9 cellular contexts compared by ENCODE assay signal in genomic region chr2:208256192-208256782, GRCh38. TPM values are rescaled to one million over a fixed set of nuclear protein-coding genes. Genes with fewer than 3 reads are reported as not detected.
DNase-seq lines count a peak whose midpoint lies in the region; ATAC-seq, FAIRE-seq and TF ChIP-seq lines count a peak whose summit lies in the region.
"Had no signal": no experiment of that assay in that cellular context is flagged by ENCODE, and none has a peak within 500 bp of the region (broad histone marks: within the 10 kb centered on the region; RNA-seq: fewer than 3 reads in every experiment).

No MANE protein-coding gene starts in this region.

- H3K36me3 Mint-ChIP-seq in H9 (ENCODE audit: insufficient read depth in 1 of 3, low read depth in 3 of 3): peaks cover 20 to 28% (median 23%) of the 10 kb centered on the region in 3 experiments; a peak in 6 of 7 replicates
- H3K36me3 Mint-ChIP-seq in astrocyte (ENCODE audit: low read depth, unreplicated experiment): peaks cover 14% of the 10 kb centered on the region
- peaks cover 0 to 11% (median 1%) of the 10 kb centered on the region in 5 donors for H3K36me3 Mint-ChIP-seq in naive thymus-derived CD4-positive, alpha-beta T cell

- peak; percentile 1 for DNase-seq in NCI-H146 (lab: John Stamatoyannopoulos, UW)
- DNase-seq in NCI-H146 treated with DMSO at 0.1 percent for 48 hours (lab: John Stamatoyannopoulos, UW; ENCODE audit: unreplicated experiment): no peak
- no peak for DNase-seq in H9
- no peak for DNase-seq in astrocyte (ENCODE audit: low read depth)
- DNase-seq in naive thymus-derived CD4-positive, alpha-beta T cell: peak in 2 of 9 donors; percentile 15 to 17
- no peak for DNase-seq in stimulated activated CD4-positive, alpha-beta T cell treated with anti-CD3 and anti-CD28 coated beads, Interleukin-15, amount 100 ng/mL, for 24 hours
- DNase-seq in mesenteric fat pad (ENCODE audit: low spot score): no peak
- DNase-seq: amniotic stem cell had no signal

- H4K8ac ChIP-seq in H9 (replicated peaks; ENCODE audit: insufficient read length, low read depth, low read length): no peak overlapping the region

- peaks cover 7% of the 10 kb centered on the region for H3K79me1 ChIP-seq in H9 (ENCODE audit: insufficient read depth, low read depth, low read length, poor library complexity, severe bottlenecking)

- H2BK120ac ChIP-seq in H9 (ENCODE audit: low read depth, low read length, poor library complexity, severe bottlenecking): no peak overlapping the region

- H4K5ac ChIP-seq in H9 (ENCODE audit: insufficient read length, low read depth, low read length): no peak overlapping the region

- H3K27me3 ChIP-seq in H9 (ENCODE audit: insufficient read depth, low read length) (no peaks in the 10 kb centered on the region), astrocyte (ENCODE audit: insufficient read depth, low read length) (no peaks in the 10 kb centered on the region)
- no peaks in the 10 kb centered on the region for H3K27me3 ChIP-seq in naive thymus-derived CD4-positive, alpha-beta T cell (ENCODE audit: control insufficient read depth in 2 of 2, insufficient read depth in 2 of 2, low read length in 2 of 2)

- H2AFZ ChIP-seq in H9 (ENCODE audit: low read length): no peak overlapping the region
- no peak overlapping the region for H2AFZ ChIP-seq in astrocyte (ENCODE audit: low read depth, low read length)

- WGBS in H9 (ENCODE audit: extremely low coverage, insufficient read length, low lambda C conversion rate): no CpG with 5 or more reads among the region's 10 CpGs

- H3K18ac ChIP-seq in H9 (ENCODE audit: insufficient read length, low read depth, low read length): no peak overlapping the region

- no peak overlapping the region for H3K56ac ChIP-seq in H9 (ENCODE audit: insufficient read length, low read depth, low read length)

- H3K4me3 Mint-ChIP-seq in H9: peak overlapping the region; percentile 8 to 97; a peak in 2 of 5 replicates
- H3K4me3 Mint-ChIP-seq in astrocyte (ENCODE audit: unreplicated experiment): peak overlapping the region; percentile 92
- H3K4me3 Mint-ChIP-seq in naive thymus-derived CD4-positive, alpha-beta T cell: peak overlapping the region in 8 of 10 donors; percentile 0 to 100 (median 96)

- H3K36me3 ChIP-seq in astrocyte (ENCODE audit: insufficient read depth, low read length): peaks cover 15% of the 10 kb centered on the region
- no peaks in the 10 kb centered on the region for H3K36me3 ChIP-seq in naive thymus-derived CD4-positive, alpha-beta T cell (ENCODE audit: control insufficient read depth in 2 of 3, insufficient read depth in 3 of 3, low read length in 3 of 3)

- no peak overlapping the region for H2AK5ac ChIP-seq in H9 (ENCODE audit: insufficient read length, low read length)

- intact Hi-C loops in naive thymus-derived CD4-positive, alpha-beta T cell (cut with micrococcal nuclease): loop anchor here in 1 of 2 donors (10.0 kb wide), 1 partner anchor 1091 kb away; the partner anchor contains the start of gene KLF7

- no peak overlapping the region for H3K4me3 ChIP-seq in astrocyte (ENCODE audit: insufficient read depth, low read depth, low read length)
- H3K4me3 ChIP-seq in naive thymus-derived CD4-positive, alpha-beta T cell (ENCODE audit: low read length): no peak overlapping the region

- ATAC-seq in naive thymus-derived CD4-positive, alpha-beta T cell: no peak
- ATAC-seq in GM19035 (IDR thresholded peaks at IDR 0.05; ENCODE audit: unreplicated experiment): no peak

- no peak overlapping the region for H3T11ph ChIP-seq in H9 (ENCODE audit: low read length)

- FAIRE-seq in astrocyte (lab: Jason Lieb, UNC): no peak

- POLR2A ChIA-PET in naive thymus-derived CD4-positive, alpha-beta T cell (lab: Charles Lee): interaction anchor here (3.7 kb wide), 1 partner anchor 9 kb away, joined by 32 read pairs; the partner anchor contains the start of gene PIKFYVE

- H2BK20ac ChIP-seq in H9 (ENCODE audit: low read depth, low read length, poor library complexity, severe bottlenecking): no peak overlapping the region

- H3K4me2 ChIP-seq in H9 (ENCODE audit: insufficient read depth, insufficient read length, low read length) (no peak overlapping the region), astrocyte (ENCODE audit: low read length) (no peak overlapping the region)

- TF ChIP-seq CTCF in H9 (conservative IDR thresholded peaks at IDR 0.05): peak; percentile 58
- TF ChIP-seq CTCF in astrocyte (IDR thresholded peaks at IDR 0.05; ENCODE audit: insufficient read depth, low read depth, low read length): no peak

- H3K4ac ChIP-seq in H9 (ENCODE audit: low read depth, low read length): no peak overlapping the region

- H3K27ac Mint-ChIP-seq in H9: peak overlapping the region in 2 of 3 experiments; percentile 9 to 59; a peak in 2 of 7 replicates
- H3K27ac Mint-ChIP-seq in astrocyte (ENCODE audit: unreplicated experiment): no peak overlapping the region
- peak overlapping the region in 2 of 9 donors; percentile 45 to 79 for H3K27ac Mint-ChIP-seq in naive thymus-derived CD4-positive, alpha-beta T cell

- H3K4me1 ChIP-seq in H9 (ENCODE audit: insufficient read depth, low read length) (peaks cover 2% of the 10 kb centered on the region; the same call in 1 of the 2 replicates), astrocyte (ENCODE audit: insufficient read depth, low read length) (peaks cover 10% of the 10 kb centered on the region)
- H3K4me1 ChIP-seq in naive thymus-derived CD4-positive, alpha-beta T cell (ENCODE audit: control insufficient read depth in 2 of 2, insufficient read depth in 2 of 2, low read length in 2 of 2): peaks cover 0 to 9% of the 10 kb centered on the region in 2 donors

- peaks cover 6% of the 10 kb centered on the region for H3K23me2 ChIP-seq in H9 (ENCODE audit: insufficient read length, low read depth, low read length, poor library complexity, severe bottlenecking)

- H3K27ac ChIP-seq in H9 (ENCODE audit: insufficient read length, low read depth, low read length) (no peak overlapping the region), astrocyte (ENCODE audit: low read depth, low read length) (no peak overlapping the region)
- no peak overlapping the region for H3K27ac ChIP-seq in naive thymus-derived CD4-positive, alpha-beta T cell (ENCODE audit: low read depth, low read length)

- CTCF ChIA-PET in naive thymus-derived CD4-positive, alpha-beta T cell (lab: Charles Lee): interaction anchor here (0.6 to 1.4 kb wide), 2 partner anchors 10 to 14 kb away, joined by 3 to 4 read pairs; partner anchors contain the start of gene PIKFYVE

- H3K79me2 ChIP-seq in H9 (ENCODE audit: insufficient read depth, low read length) (peaks cover 11% of the 10 kb centered on the region; the same call in 1 of the 2 replicates), astrocyte (ENCODE audit: insufficient read depth, low read length) (peaks cover 8% of the 10 kb centered on the region)

- H3K14ac ChIP-seq in H9 (ENCODE audit: insufficient read depth, low read length): no peak overlapping the region

- H2BK15ac ChIP-seq in H9 (ENCODE audit: low read depth, low read length): no peak overlapping the region

- H4K20me1 ChIP-seq in H9 (ENCODE audit: control insufficient read depth, insufficient read depth, insufficient read length): no peaks in the 10 kb centered on the region
- H4K20me1 ChIP-seq in astrocyte (ENCODE audit: insufficient read depth, low read length): no peaks in the 10 kb centered on the region

- H2BK5ac ChIP-seq in H9 (ENCODE audit: insufficient read length, low read length): no peak overlapping the region

- H3K27me3 Mint-ChIP-seq in H9 (ENCODE audit: low read depth) (no peaks in the 10 kb centered on the region; the same call in 1 of the 2 replicates), astrocyte (ENCODE audit: low read depth, unreplicated experiment) (no peaks in the 10 kb centered on the region)
- peaks cover 0 to 3% (median 0%) of the 10 kb centered on the region in 5 donors for H3K27me3 Mint-ChIP-seq in naive thymus-derived CD4-positive, alpha-beta T cell

- no peak overlapping the region for H3K23ac ChIP-seq in H9 (ENCODE audit: insufficient read length, low read depth, low read length)

- H3K4me1 Mint-ChIP-seq in H9 (peaks cover 26 to 32% of the 10 kb centered on the region in 2 experiments), astrocyte (ENCODE audit: low read depth, unreplicated experiment) (peaks cover 31% of the 10 kb centered on the region)
- H3K4me1 Mint-ChIP-seq in naive thymus-derived CD4-positive, alpha-beta T cell: peaks cover 8 to 28% (median 23%) of the 10 kb centered on the region in 7 donors

- no peak overlapping the region for H3K9ac ChIP-seq in H9 (ENCODE audit: extremely low read depth, insufficient read length, low read length)
- H3K9ac ChIP-seq in astrocyte (ENCODE audit: low read length): no peak overlapping the region

- no peak overlapping the region for H4K91ac ChIP-seq in H9 (ENCODE audit: insufficient read length, low read depth, low read length)

- H3K9me3 ChIP-seq in H9 (ENCODE audit: control insufficient read depth, low read depth, low read length) (no peaks in the 10 kb centered on the region), astrocyte (ENCODE audit: insufficient read depth, low read depth, low read length) (no peaks in the 10 kb centered on the region)
- H3K9me3 ChIP-seq in naive thymus-derived CD4-positive, alpha-beta T cell (ENCODE audit: control insufficient read depth in 2 of 3, low read length in 3 of 3): no peaks in the 10 kb centered on the region

- no peaks in the 10 kb centered on the region for H3K9me3 Mint-ChIP-seq in H9
- H3K9me3 Mint-ChIP-seq in astrocyte (ENCODE audit: unreplicated experiment): no peaks in the 10 kb centered on the region
- H3K9me3 Mint-ChIP-seq in naive thymus-derived CD4-positive, alpha-beta T cell: no peaks in the 10 kb centered on the region

- no peak overlapping the region for H2BK12ac ChIP-seq in H9 (ENCODE audit: insufficient read length, low read depth, low read length)

RNA-seq across cellular contexts. Expression of gene IDH1, which starts 1.4 kb away (rescaled TPM):
- total RNA-seq in H9 (2021) (232 and 234 TPM in 2 replicates), astrocyte (160 and 181 TPM in 2 replicates), mesenteric fat pad (126 TPM)
- total RNA-seq in naive thymus-derived CD4-positive, alpha-beta T cell: 10 to 100 TPM in 4 of 5 experiments, 1 to 10 TPM in 1; 5.0 to 26.4 (median 20.4) TPM
- polyA plus RNA-seq in naive thymus-derived CD4-positive, alpha-beta T cell: 1 to 10 TPM; 1.8 to 3.9 TPM

RNA-seq across cellular contexts. Expression of gene PIKFYVE, which starts 9.8 kb away (rescaled TPM):
- total RNA-seq in H9 (2021) (25.7 and 27.2 TPM in 2 replicates), astrocyte (29.8 and 32.2 TPM in 2 replicates), mesenteric fat pad (29.6 TPM)
- total RNA-seq in naive thymus-derived CD4-positive, alpha-beta T cell: 10 to 100 TPM; 33.4 to 52.3 (median 39.1) TPM
- 1 to 10 TPM; 5.9 to 8.4 TPM for polyA plus RNA-seq in naive thymus-derived CD4-positive, alpha-beta T cell
